In the genomic region with DNA sequence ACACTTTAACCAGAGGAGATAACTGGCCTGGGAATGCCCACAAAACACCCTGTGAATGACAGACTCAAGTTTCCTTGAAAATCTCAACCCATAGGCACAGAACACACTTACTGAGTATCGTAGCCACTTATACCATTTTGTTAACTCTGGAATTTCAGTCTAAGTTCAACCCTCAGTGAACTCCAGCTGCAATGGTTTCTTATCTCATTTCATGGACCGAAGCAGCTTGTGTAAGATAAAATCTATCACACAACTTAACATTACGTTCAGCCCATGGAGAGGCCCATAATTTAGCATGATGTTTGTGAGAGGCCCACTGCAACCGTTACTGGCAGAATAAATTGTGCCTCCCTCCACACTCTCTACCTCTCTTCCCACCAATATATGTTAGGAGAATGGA, we compare ENCODE assay signal across 20 cellular contexts.
"Had no signal": no experiment of that assay in that cellular context is flagged by ENCODE, and none has a peak within 500 bp of the region (broad histone marks: within the 10 kb centered on the region; RNA-seq: fewer than 3 reads in every experiment).

No MANE protein-coding gene starts in this region.

- H3K27ac Mint-ChIP-seq: activated CD8-positive, alpha-beta memory T cell treated with anti-CD3 and anti-CD28 coated beads, Interleukin-2, amount 10 ng/mL, durations not matched to agents 7 days and 5 days; activated naive CD4-positive, alpha-beta T cell treated with anti-CD3 and anti-CD28 coated beads, Interleukin-2, amount 50 U/mL, for 24 hours; stimulated activated effector memory CD8-positive, alpha-beta T cell treated with anti-CD3 and anti-CD28 coated beads, Interleukin-12 subunit alpha, Interleukin-12 subunit beta, amount 100 ng/mL, for 72 hours; T-helper 2 cell treated with Interferon-gamma antibody and Interleukin-4, amounts not matched to agents 5 μg/mL and 100 μg/mL, for 36 hours had no signal

- DNase-seq: activated CD4-positive, alpha-beta T cell treated with anti-CD3 and anti-CD28 coated beads, Interleukin-2, amount 50 U/mL, for 48 hours; activated CD8-positive, alpha-beta memory T cell treated with anti-CD3 and anti-CD28 coated beads, Interleukin-2, amount 10 ng/mL, durations not matched to agents 7 days and 5 days; activated T-cell treated with anti-CD3 and anti-CD28 coated beads, Interleukin-2, amount 50 U/mL, for 1 hour; adrenal gland; body of pancreas; cortex of kidney; effector CD4-positive, alpha-beta T cell; foreskin melanocyte; heart left ventricle; lower lobe of right lung; ovary; spleen; SW 1271; WERI-Rb-1 had no signal

- H3K27me3 ChIP-seq: adrenal gland, body of pancreas, heart left ventricle, ovary, vagina had no signal

- H3K36me3 Mint-ChIP-seq: activated CD8-positive, alpha-beta memory T cell treated with anti-CD3 and anti-CD28 coated beads, Interleukin-2, amount 10 ng/mL, durations not matched to agents 7 days and 5 days; activated naive CD4-positive, alpha-beta T cell treated with anti-CD3 and anti-CD28 coated beads, Interleukin-2, amount 50 U/mL, for 24 hours; stimulated activated effector memory CD8-positive, alpha-beta T cell treated with anti-CD3 and anti-CD28 coated beads, Interleukin-12 subunit alpha, Interleukin-12 subunit beta, amount 100 ng/mL, for 72 hours had no signal

- ATAC-seq: activated CD8-positive, alpha-beta memory T cell treated with anti-CD3 and anti-CD28 coated beads, Interleukin-2, amount 10 ng/mL, durations not matched to agents 7 days and 5 days; body of pancreas; heart left ventricle; lower lobe of right lung; sciatic nerve; stimulated activated effector memory CD8-positive, alpha-beta T cell treated with anti-CD3 and anti-CD28 coated beads, Interleukin-12 subunit alpha, Interleukin-12 subunit beta, amount 100 ng/mL, for 72 hours had no signal

- H3K27ac ChIP-seq: adrenal gland, body of pancreas, heart left ventricle, lower lobe of right lung, ovary, spleen, vagina, WERI-Rb-1 had no signal

- H3K9me3 ChIP-seq: adrenal gland, body of pancreas, heart left ventricle, lower lobe of right lung, ovary, spleen, vagina had no signal

- H3K36me3 ChIP-seq: adrenal gland, heart left ventricle, lower lobe of right lung, ovary, spleen, vagina, WERI-Rb-1 had no signal

- H3K4me1 Mint-ChIP-seq: activated CD8-positive, alpha-beta memory T cell treated with anti-CD3 and anti-CD28 coated beads, Interleukin-2, amount 10 ng/mL, durations not matched to agents 7 days and 5 days; activated naive CD4-positive, alpha-beta T cell treated with anti-CD3 and anti-CD28 coated beads, Interleukin-2, amount 50 U/mL, for 24 hours; central memory CD8-positive, alpha-beta T cell; stimulated activated effector memory CD8-positive, alpha-beta T cell treated with anti-CD3 and anti-CD28 coated beads, Interleukin-12 subunit alpha, Interleukin-12 subunit beta, amount 100 ng/mL, for 72 hours had no signal

- H3K4me3 ChIP-seq: adrenal gland, body of pancreas, heart left ventricle, lower lobe of right lung, ovary, spleen, vagina had no signal

- H3K4me3 Mint-ChIP-seq: activated CD8-positive, alpha-beta memory T cell treated with anti-CD3 and anti-CD28 coated beads, Interleukin-2, amount 10 ng/mL, durations not matched to agents 7 days and 5 days; activated naive CD4-positive, alpha-beta T cell treated with anti-CD3 and anti-CD28 coated beads, Interleukin-2, amount 50 U/mL, for 24 hours; central memory CD8-positive, alpha-beta T cell; stimulated activated effector memory CD8-positive, alpha-beta T cell treated with anti-CD3 and anti-CD28 coated beads, Interleukin-12 subunit alpha, Interleukin-12 subunit beta, amount 100 ng/mL, for 72 hours; T-helper 2 cell treated with Interferon-gamma antibody and Interleukin-4, amounts not matched to agents 5 μg/mL and 100 μg/mL, for 36 hours had no signal

- H3K4me1 ChIP-seq: adrenal gland, body of pancreas, lower lobe of right lung, spleen had no signal

- H3K9me3 Mint-ChIP-seq: activated naive CD4-positive, alpha-beta T cell treated with anti-CD3 and anti-CD28 coated beads, Interleukin-2, amount 50 U/mL, for 24 hours; central memory CD8-positive, alpha-beta T cell; stimulated activated effector memory CD8-positive, alpha-beta T cell treated with anti-CD3 and anti-CD28 coated beads, Interleukin-12 subunit alpha, Interleukin-12 subunit beta, amount 100 ng/mL, for 72 hours; T-helper 2 cell treated with Interferon-gamma antibody and Interleukin-4, amounts not matched to agents 5 μg/mL and 100 μg/mL, for 36 hours had no signal
